1 cellular context compared by ENCODE assay signal in genomic region chr19:4123615-4124568, GRCh38.
TF ChIP-seq lines count a peak whose summit lies in the region.

TSS of gene MAP2K2 (minus strand) at chr19:4124122. CDS start at chr19:4123875, 247 bp downstream.

TF ChIP-seq in HepG2, 621 proteins besides CTCF, POLR2A, EP300 and RAD21 (continued from another document and continues in another):
- TF ChIP-seq ZNF503 (CRISPR knock-in tag; IDR thresholded peaks at IDR 0.05): 0 out of 2 replicates have a peak, but pooled peaks have one; percentile 37
- no peak for TF ChIP-seq ZNF24 (IDR thresholded peaks at IDR 0.05)
- no peak for TF ChIP-seq HNF4G (IDR thresholded peaks at IDR 0.05; ENCODE audit: borderline replicate concordance, low read depth, low read length)
- no peak; the same call in 1 of the 2 replicates for TF ChIP-seq HNF4G (CRISPR knock-in tag; IDR thresholded peaks at IDR 0.05; ENCODE audit: borderline replicate concordance, low read depth)
- no peak for TF ChIP-seq TP53 (CRISPR knock-in tag; conservative IDR thresholded peaks at IDR 0.05)
- no peak for TF ChIP-seq HNF4A (CRISPR knock-in tag; IDR thresholded peaks at IDR 0.05)
- 0 out of 2 replicates have a peak, but pooled peaks have one; percentile 29 for TF ChIP-seq ZNF44 (CRISPR knock-in tag; IDR thresholded peaks at IDR 0.05)
- TF ChIP-seq TFDP1 (CRISPR knock-in tag; IDR thresholded peaks at IDR 0.05; ENCODE audit: borderline replicate concordance): peak; percentile 90
- TF ChIP-seq ZNF576 (CRISPR knock-in tag; IDR thresholded peaks at IDR 0.05): peak; percentile 42; the same call in 1 of the 2 replicates
- TF ChIP-seq PRDM15 (CRISPR knock-in tag; IDR thresholded peaks at IDR 0.05): no peak
- peak; percentile 65; the same call in 1 of the 2 replicates for TF ChIP-seq THAP9 (CRISPR knock-in tag; IDR thresholded peaks at IDR 0.05; ENCODE audit: borderline replicate concordance)
- peak; percentile 77; the same call in 1 of the 2 replicates for TF ChIP-seq ZSCAN31 (CRISPR knock-in tag; IDR thresholded peaks at IDR 0.05; ENCODE audit: low read depth)
- peak; percentile 44; the same call in 1 of the 2 replicates for TF ChIP-seq ZNF605 (CRISPR knock-in tag; IDR thresholded peaks at IDR 0.05)
- no peak for TF ChIP-seq PLSCR1 (CRISPR knock-in tag; IDR thresholded peaks at IDR 0.05; ENCODE audit: borderline replicate concordance)
- TF ChIP-seq ZNF549 (CRISPR knock-in tag; IDR thresholded peaks at IDR 0.05): no peak
- TF ChIP-seq BHLHE40 (IDR thresholded peaks at IDR 0.05; ENCODE audit: low read length): 0 out of 2 replicates have a peak, but pooled peaks have one; percentile 37
- TF ChIP-seq ZNF274 (CRISPR knock-in tag; IDR thresholded peaks at IDR 0.05): peak; percentile 68
- TF ChIP-seq ZBTB8A (CRISPR knock-in tag; IDR thresholded peaks at IDR 0.05; ENCODE audit: borderline replicate concordance, low read depth): no peak
- TF ChIP-seq TRAFD1 (CRISPR knock-in tag; IDR thresholded peaks at IDR 0.05; ENCODE audit: borderline replicate concordance): no peak
- 0 out of 2 replicates have a peak, but pooled peaks have one; percentile 52 for TF ChIP-seq MIER2 (CRISPR knock-in tag; IDR thresholded peaks at IDR 0.05)
- 0 out of 2 replicates have a peak, but pooled peaks have one; percentile 84 for TF ChIP-seq ZFP36L2 (CRISPR knock-in tag; IDR thresholded peaks at IDR 0.05)
- TF ChIP-seq ZNF326 (CRISPR knock-in tag; IDR thresholded peaks at IDR 0.05; ENCODE audit: borderline replicate concordance): no peak
- TF ChIP-seq ZNF710 (CRISPR knock-in tag; IDR thresholded peaks at IDR 0.05; ENCODE audit: borderline replicate concordance): 0 out of 2 replicates have a peak, but pooled peaks have one; percentile 27
- TF ChIP-seq TFE3 (CRISPR knock-in tag; IDR thresholded peaks at IDR 0.05): peak; percentile 75
- peak; percentile 66; the same call in 1 of the 2 replicates for TF ChIP-seq ZNF367 (CRISPR knock-in tag; IDR thresholded peaks at IDR 0.05; ENCODE audit: borderline replicate concordance)
- no peak for TF ChIP-seq HNRNPUL1 (IDR thresholded peaks at IDR 0.05; ENCODE audit: low read depth, low read length)
- no peak; the same call in 1 of the 2 replicates for TF ChIP-seq ZNF235 (CRISPR knock-in tag; IDR thresholded peaks at IDR 0.05; ENCODE audit: borderline replicate concordance)
- no peak for TF ChIP-seq ZNF354B (CRISPR knock-in tag; IDR thresholded peaks at IDR 0.05)
- 0 out of 2 replicates have a peak, but pooled peaks have one; percentile 27 for TF ChIP-seq ZNF317 (CRISPR knock-in tag; IDR thresholded peaks at IDR 0.05)
- TF ChIP-seq SPEN (CRISPR knock-in tag; IDR thresholded peaks at IDR 0.05; ENCODE audit: low read depth): peak; percentile 86
- peak; percentile 83 for TF ChIP-seq SP4 (CRISPR knock-in tag; IDR thresholded peaks at IDR 0.05)
- TF ChIP-seq CSRNP2 (CRISPR knock-in tag; conservative IDR thresholded peaks at IDR 0.05; ENCODE audit: low read depth): no peak
- 0 out of 2 replicates have a peak, but pooled peaks have one; percentile 95 for TF ChIP-seq ZFP37 (CRISPR knock-in tag; IDR thresholded peaks at IDR 0.05; ENCODE audit: borderline replicate concordance)
- no peak for TF ChIP-seq ZNF75D (CRISPR knock-in tag; IDR thresholded peaks at IDR 0.05; ENCODE audit: borderline replicate concordance)
- TF ChIP-seq TCF12 (IDR thresholded peaks at IDR 0.05): no peak
- no peak for TF ChIP-seq TCF12 (CRISPR knock-in tag; IDR thresholded peaks at IDR 0.05)
- no peak for TF ChIP-seq TBP (CRISPR knock-in tag; IDR thresholded peaks at IDR 0.05)
- no peak for TF ChIP-seq ZNF569 (CRISPR knock-in tag; IDR thresholded peaks at IDR 0.05; ENCODE audit: borderline replicate concordance)
- peak; percentile 62; the same call in 1 of the 2 replicates for TF ChIP-seq ZBTB25 (CRISPR knock-in tag; IDR thresholded peaks at IDR 0.05)
- no peak for TF ChIP-seq MBNL3 (CRISPR knock-in tag; conservative IDR thresholded peaks at IDR 0.05)
- no peak; the same call in 1 of the 2 replicates for TF ChIP-seq ZNF589 (CRISPR knock-in tag; conservative IDR thresholded peaks at IDR 0.05)
- TF ChIP-seq ZFY (CRISPR knock-in tag; IDR thresholded peaks at IDR 0.05): peak; percentile 93
- TF ChIP-seq ZNF615 (CRISPR knock-in tag; IDR thresholded peaks at IDR 0.05; ENCODE audit: borderline replicate concordance): no peak
